In the genomic region with DNA sequence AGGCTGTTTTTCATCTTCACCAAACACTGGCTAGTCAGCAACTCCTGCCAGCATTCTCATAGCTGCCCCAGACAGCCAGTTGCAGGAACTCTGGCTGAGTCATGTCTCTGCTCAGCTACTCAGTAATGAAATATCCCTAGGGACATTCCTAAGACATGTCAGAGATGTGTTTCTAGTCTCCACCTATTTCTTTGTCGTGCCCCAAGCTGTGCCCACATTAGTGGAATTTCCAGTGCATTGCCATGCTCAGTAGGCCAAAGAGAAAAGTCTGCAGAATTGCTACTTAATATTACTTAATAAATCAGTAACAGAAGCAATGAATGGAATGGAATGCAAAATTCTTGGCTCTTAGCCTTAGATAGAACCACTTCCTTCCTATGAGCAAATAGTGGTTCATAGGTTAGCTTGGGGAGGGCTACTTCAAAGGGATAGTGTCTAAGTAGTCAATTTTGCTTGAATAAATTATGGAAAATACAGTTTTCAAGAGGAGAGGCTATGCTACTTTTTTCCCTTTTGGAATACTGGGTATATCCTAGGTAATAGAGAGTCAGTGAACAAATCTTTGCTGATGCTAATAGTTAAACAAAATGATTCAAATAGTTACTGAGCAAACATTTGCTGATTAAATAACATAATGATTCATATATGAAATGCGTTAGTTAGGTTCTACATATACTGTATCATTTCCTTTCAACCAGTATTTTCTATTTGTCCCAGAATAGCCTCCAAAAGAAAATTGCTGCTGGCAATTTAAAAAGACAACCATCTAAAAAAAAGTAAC, we compare ENCODE assay signal across 8 cellular contexts. TPM values are rescaled to one million over a fixed set of nuclear protein-coding genes. Genes with fewer than 3 reads are reported as not detected.
DNase-seq lines count a peak whose midpoint lies in the region; ATAC-seq and TF ChIP-seq lines count a peak whose summit lies in the region.

No MANE protein-coding gene starts in this region.

- whole genome bisulfite sequencing in upper lobe of left lung, 2 donors = 27 to 30% methylated on average over 2 of the region's 2 CpGs

- H3K27me3 Mint-ChIP-seq in MCF 10A (ENCODE audit: insufficient read depth, unreplicated experiment) = no peaks in the 10 kb centered on the region

- intact Hi-C loops in MCF 10A (cut with micrococcal nuclease) = loop anchor here (1.0 to 5.0 kb wide), 5 partner anchors 24 to 355 kb away; no protein-coding TSS in a partner anchor

- H3K9me3 Mint-ChIP-seq in MCF 10A (ENCODE audit: unreplicated experiment) = no peaks in the 10 kb centered on the region

- H3K4me3 ChIP-seq in upper lobe of left lung = no peak overlapping the region

- H3K36me3 Mint-ChIP-seq in MCF 10A (ENCODE audit: insufficient read depth, unreplicated experiment) = no peaks in the 10 kb centered on the region

- H3K4me1 Mint-ChIP-seq in MCF 10A (ENCODE audit: insufficient read depth, unreplicated experiment) = peaks cover 20% of the 10 kb centered on the region

- BruUV-seq in MCF 10A (replicated peaks; lab: Mats Ljungman, UMichigan) = no TSS peak

- no peaks in the 10 kb centered on the region for H3K9me3 ChIP-seq in upper lobe of left lung

- POLR2A ChIA-PET in MCF 10A (lab: Yijun Ruan, JAX) = interaction anchor here (0.6 to 4.2 kb wide), 13 partner anchors 22 to 488 kb away, joined by 3 to 115 read pairs (median 4); a partner anchor contains a TSS

- DNase-seq in HPDE6-E6E7 (ENCODE audit: extremely low spot score) = peak; percentile 93
- DNase-seq in MCF 10A (ENCODE audit: unreplicated experiment) = peak; percentile 96
- peak; percentile 99 for DNase-seq in kidney glomerular epithelial cell (lab: John Stamatoyannopoulos, UW)
- DNase-seq in upper lobe of left lung = peak in 1 of 2 donors; percentile 64
- no peak for DNase-seq in substantia nigra (lab: John Stamatoyannopoulos, UW)

- H3K27me3 ChIP-seq in upper lobe of left lung = no peaks in the 10 kb centered on the region

- H3K36me3 ChIP-seq in upper lobe of left lung = no peaks in the 10 kb centered on the region

- peaks cover 11 to 19% (median 15%) of the 10 kb centered on the region in 4 donors for H3K4me1 ChIP-seq in upper lobe of left lung

- peak overlapping the region; percentile 26 for H3K4me3 Mint-ChIP-seq in MCF 10A (ENCODE audit: unreplicated experiment)

- ATAC-seq in upper lobe of left lung (ENCODE audit: low FRiP score in 2 of 2) = peak; percentile 93 to 96
- no peak for ATAC-seq in GM21447 (IDR thresholded peaks at IDR 0.05; ENCODE audit: unreplicated experiment)
- ATAC-seq in GM18498 (IDR thresholded peaks at IDR 0.05; ENCODE audit: unreplicated experiment) = no peak
- no peak for ATAC-seq in GM19397 (IDR thresholded peaks at IDR 0.05; ENCODE audit: unreplicated experiment)

- TF ChIP-seq CTCF in MCF 10A (IDR thresholded peaks at IDR 0.05; ENCODE audit: unreplicated experiment) (no peak), upper lobe of left lung (IDR thresholded peaks at IDR 0.05) (no peak)

- TF ChIP-seq POLR2A in upper lobe of left lung (IDR thresholded peaks at IDR 0.05) = no peak

- H3K27ac Mint-ChIP-seq in MCF 10A (ENCODE audit: low read depth, unreplicated experiment) = peak overlapping the region; percentile 76

- no peak for TF ChIP-seq EP300 in upper lobe of left lung (IDR thresholded peaks at IDR 0.05)

- CTCF ChIA-PET in MCF 10A (lab: Yijun Ruan, JAX) = interaction anchor here (0.5 kb wide), 1 partner anchor 1082 kb away, joined by 4 read pairs; no protein-coding TSS in a partner anchor

- H3K27ac ChIP-seq in upper lobe of left lung (peak overlapping the region; percentile 4 to 37 (median 16)), substantia nigra (ENCODE audit: low read depth, low read length, poor library complexity, severe bottlenecking) (no peak overlapping the region)

RNA-seq across cellular contexts. Expression of a gene that starts 23.6 kb away (rescaled TPM):
- total RNA-seq in MCF 10A (2022) (91.0 and 140 TPM in 2 replicates), upper lobe of left lung (10 to 100 TPM; 30.7 to 81.7 (median 50.1) TPM)

Comparison
In these comparisons a context has a peak if more than half of its experiments do, and no peak if none do; other contexts are left out.
1. DNase-seq: peak in HPDE6-E6E7 (single experiment), MCF 10A (single experiment) and kidney glomerular epithelial cell (single experiment); none in substantia nigra (0 of 49).
2. ATAC-seq: peak in upper lobe of left lung (2 of 2); none in GM21447 (single experiment), GM18498 (single experiment) and GM19397 (single experiment).